ENCODE assay signal across 27 cellular contexts in the genomic region with DNA sequence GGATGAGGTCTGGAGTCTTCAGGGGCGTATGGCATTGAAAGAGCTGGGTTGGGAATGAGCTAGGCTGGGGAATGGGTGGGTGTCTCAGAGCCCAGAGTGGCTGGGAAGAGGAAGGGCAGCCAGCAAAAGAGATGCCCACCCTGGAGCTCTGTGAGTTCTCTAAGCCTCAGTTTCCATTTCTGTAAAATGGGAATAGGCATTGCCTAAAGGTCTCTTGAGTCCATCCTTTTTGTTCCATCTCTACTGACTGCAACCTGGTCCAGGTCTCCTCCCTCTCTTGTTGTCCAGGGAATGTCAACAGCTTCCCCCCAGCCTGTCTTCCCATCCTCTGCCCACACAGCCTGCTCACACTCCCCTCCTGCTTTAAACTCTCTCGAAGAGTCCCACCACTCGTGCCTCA. TPM values are rescaled to one million over a fixed set of nuclear protein-coding genes. Genes with fewer than 3 reads are reported as not detected.
"Had no signal": no experiment of that assay in that cellular context is flagged by ENCODE, and none has a peak within 500 bp of the region (broad histone marks: within the 10 kb centered on the region; RNA-seq: fewer than 3 reads in every experiment).

No MANE protein-coding gene starts in this region.

- H3K27ac Mint-ChIP-seq: dendritic cell treated with granulocyte-macrophage colony-stimulating factor and Interleukin-4, amounts not matched to agents 40 ng/mL and 50 ng/mL, for 4 days; stimulated activated naive B cell treated with anti-CD40 and anti-IgM and Interleukin-4, amounts not matched to agents 10 μg/mL and 1 μg/mL and 100 μg/mL, for 72 hours; stimulated activated naive CD8-positive, alpha-beta T cell treated with anti-CD3 and anti-CD28 coated beads, Interleukin-15, amount 100 ng/mL, for 72 hours had no signal

- H3K4me3 Mint-ChIP-seq: dendritic cell treated with granulocyte-macrophage colony-stimulating factor and Interleukin-4, amounts not matched to agents 40 ng/mL and 50 ng/mL, for 4 days; immature natural killer cell; naive B cell; natural killer cell treated with Interleukin-12 subunit alpha and Interleukin-12 subunit beta and Interleukin-15 and Interleukin-18, amount 100 ng/mL, for 72 hours; stimulated activated naive B cell treated with anti-CD40 and anti-IgM and Interleukin-4, amounts not matched to agents 10 μg/mL and 1 μg/mL and 100 μg/mL, for 72 hours; stimulated activated naive CD8-positive, alpha-beta T cell treated with anti-CD3 and anti-CD28 coated beads, Interleukin-15, amount 100 ng/mL, for 72 hours had no signal

- DNase-seq: colonic mucosa; effector CD8-positive, alpha-beta T cell; foreskin keratinocyte; hypothalamus; immature natural killer cell; islet precursor cell; kidney glomerular epithelial cell; left ventricle myocardium superior; lower lobe of right lung; mucosa of descending colon; naive B cell; nucleus accumbens; ovary; psoas muscle; spleen; stimulated activated CD4-positive, alpha-beta T cell treated with anti-CD3 and anti-CD28 coated beads, Interleukin-4, amount 100 ng/mL, for 4 hours; stimulated activated naive B cell treated with anti-CD40 and anti-IgM and Interleukin-4, amounts not matched to agents 10 μg/mL and 1 μg/mL and 100 μg/mL, for 72 hours; stimulated activated naive CD8-positive, alpha-beta T cell treated with anti-CD3 and anti-CD28 coated beads, Interleukin-15, amount 100 ng/mL, for 72 hours; transverse colon had no signal

- ATAC-seq: foreskin keratinocyte; gastroesophageal sphincter; left ventricle myocardium superior; lower lobe of right lung; mucosa of descending colon; natural killer cell treated with Interleukin-12 subunit alpha and Interleukin-12 subunit beta and Interleukin-15 and Interleukin-18, amount 100 ng/mL, for 72 hours; psoas muscle; right cardiac atrium; stimulated activated naive B cell treated with anti-CD40 and anti-IgM and Interleukin-4, amounts not matched to agents 10 μg/mL and 1 μg/mL and 100 μg/mL, for 72 hours; stimulated activated naive CD8-positive, alpha-beta T cell treated with anti-CD3 and anti-CD28 coated beads, Interleukin-15, amount 100 ng/mL, for 72 hours had no signal

- H3K27me3 Mint-ChIP-seq: naive B cell; natural killer cell treated with Interleukin-12 subunit alpha and Interleukin-12 subunit beta and Interleukin-15 and Interleukin-18, amount 100 ng/mL, for 72 hours; stimulated activated naive B cell treated with anti-CD40 and anti-IgM and Interleukin-4, amounts not matched to agents 10 μg/mL and 1 μg/mL and 100 μg/mL, for 72 hours; stimulated activated naive CD8-positive, alpha-beta T cell treated with anti-CD3 and anti-CD28 coated beads, Interleukin-15, amount 100 ng/mL, for 72 hours had no signal

- H3K9me3 Mint-ChIP-seq: dendritic cell treated with granulocyte-macrophage colony-stimulating factor and Interleukin-4, amounts not matched to agents 40 ng/mL and 50 ng/mL, for 4 days; immature natural killer cell; naive B cell; natural killer cell treated with Interleukin-12 subunit alpha and Interleukin-12 subunit beta and Interleukin-15 and Interleukin-18, amount 100 ng/mL, for 72 hours; stimulated activated naive B cell treated with anti-CD40 and anti-IgM and Interleukin-4, amounts not matched to agents 10 μg/mL and 1 μg/mL and 100 μg/mL, for 72 hours; stimulated activated naive CD8-positive, alpha-beta T cell treated with anti-CD3 and anti-CD28 coated beads, Interleukin-15, amount 100 ng/mL, for 72 hours had no signal

RNA-seq across cellular contexts. Expression of gene ADGRG5, which starts 25.7 kb away (rescaled TPM):
- total RNA-seq: chondrocyte, endothelial cell of umbilical vein, fibroblast of lung, foreskin keratinocyte, left ventricle myocardium superior, renal cortical epithelial cell had no signal
